17 cellular contexts compared by ENCODE assay signal in genomic region chr3:71873093-71873611, GRCh38.
DNase-seq lines count a peak whose midpoint lies in the region; ATAC-seq, FAIRE-seq and TF ChIP-seq lines count a peak whose summit lies in the region.
"Had no signal": no experiment of that assay in that cellular context is flagged by ENCODE, and none has a peak within 500 bp of the region (broad histone marks: within the 10 kb centered on the region; RNA-seq: fewer than 3 reads in every experiment).

No MANE protein-coding gene starts in this region.

- H3K4me3 ChIP-seq in mammary epithelial cell (replicated peaks in 1 of 3; ENCODE audit: insufficient read depth in 1 of 3, low read depth in 2 of 3, low read length in 3 of 3) = peak overlapping the region in 1 of 3 experiments; percentile 7
- H3K4me3 ChIP-seq in esophagus muscularis mucosa = no peak overlapping the region
- H3K4me3 ChIP-seq in thyroid gland (replicated peaks in 1 of 3) = no peak overlapping the region
- H3K4me3 ChIP-seq in pancreas = no peak overlapping the region
- H3K4me3 ChIP-seq: SJCRH30 had no signal

- no peak overlapping the region for H3K4ac ChIP-seq in H9 (ENCODE audit: low read depth, low read length)

- no peak overlapping the region for H2AK5ac ChIP-seq in H9 (ENCODE audit: insufficient read length, low read length)

- H3K27me3 ChIP-seq in mammary epithelial cell (ENCODE audit: insufficient read depth, low read length) = peaks cover 4% of the 10 kb centered on the region
- no peaks in the 10 kb centered on the region for H3K27me3 ChIP-seq in H9 (ENCODE audit: insufficient read depth, low read length)
- peaks cover 0 to 3% (median 0%) of the 10 kb centered on the region in 4 donors for H3K27me3 ChIP-seq in esophagus muscularis mucosa
- H3K27me3 ChIP-seq in thyroid gland = no peaks in the 10 kb centered on the region
- no peaks in the 10 kb centered on the region for H3K27me3 ChIP-seq in pancreas
- H3K27me3 ChIP-seq: SJCRH30 had no signal

- TF ChIP-seq POLR2A in esophagus muscularis mucosa (IDR thresholded peaks at IDR 0.05; ENCODE audit: low read depth) (no peak), thyroid gland (IDR thresholded peaks at IDR 0.05) (no peak)

- H4K91ac ChIP-seq in H9 (ENCODE audit: insufficient read length, low read depth, low read length) = no peak overlapping the region

- intact Hi-C loops in mammary epithelial cell (cut with micrococcal nuclease) = loop anchor here (5.0 kb wide), 1 partner anchor 161 kb away; no protein-coding TSS in a partner anchor
- intact Hi-C loops in MCF 10A (cut with micrococcal nuclease) = no loop called here
- intact Hi-C loops in esophagus muscularis mucosa (cut with DNase I) = loop anchor here (10.0 kb wide), 1 partner anchor 392 kb away; no protein-coding TSS in a partner anchor
- intact Hi-C loops in thyroid gland (cut with DNase I) = loop anchor here (10.0 kb wide), 1 partner anchor 952 kb away; no protein-coding TSS in a partner anchor
- intact Hi-C loops in pancreas (cut with DNase I) = loop anchor here in 1 of 3 donors (10.0 kb wide), 1 partner anchor 158 kb away; no protein-coding TSS in a partner anchor

- H3K18ac ChIP-seq in H9 (ENCODE audit: insufficient read length, low read depth, low read length) = no peak overlapping the region

- CTCF ChIA-PET in mammary epithelial cell (lab: Charles Lee; ENCODE audit: low non-redundant PET) (no interaction called here), MCF 10A (lab: Yijun Ruan, JAX) (interaction anchor here (0.6 to 11.6 kb wide), 10 partner anchors 8 to 948 kb away, joined by 3 to 130 read pairs (median 4); no protein-coding TSS in a partner anchor)

- peak overlapping the region; percentile 60 for H3K4me2 ChIP-seq in mammary epithelial cell (ENCODE audit: insufficient read depth, low read depth, low read length)
- no peak overlapping the region for H3K4me2 ChIP-seq in H9 (ENCODE audit: insufficient read depth, insufficient read length, low read length)

- in situ Hi-C loops in mammary epithelial cell (cut with MboI; ENCODE audit: low sequenced_read_pairs in 2 of 2) = loop anchor here in 1 of 2 donors (25.0 kb wide), 1 partner anchor 161 kb away; no protein-coding TSS in a partner anchor

- H2BK5ac ChIP-seq in H9 (ENCODE audit: insufficient read length, low read length) = no peak overlapping the region

- no peak overlapping the region for H3T11ph ChIP-seq in H9 (ENCODE audit: low read length)

- no peak overlapping the region for H2BK15ac ChIP-seq in H9 (ENCODE audit: low read depth, low read length)

- H3K27me3 Mint-ChIP-seq in MCF 10A (ENCODE audit: insufficient read depth, unreplicated experiment) (peaks cover 22% of the 10 kb centered on the region), H9 (ENCODE audit: low read depth) (no peaks in the 10 kb centered on the region)

- H3K27ac Mint-ChIP-seq in MCF 10A (ENCODE audit: low read depth, unreplicated experiment) (no peak overlapping the region), H9 (no peak overlapping the region)

- no peak for TF ChIP-seq CTCF in mammary epithelial cell (conservative IDR thresholded peaks at IDR 0.05 in 1 of 2, IDR thresholded peaks at IDR 0.05 in 1 of 2; ENCODE audit: extremely low read depth in 1 of 2, insufficient read depth in 1 of 2, low read depth in 1 of 2, low read length in 2 of 2)
- no peak for TF ChIP-seq CTCF in MCF 10A (IDR thresholded peaks at IDR 0.05; ENCODE audit: unreplicated experiment)
- no peak for TF ChIP-seq CTCF in H9 (conservative IDR thresholded peaks at IDR 0.05)
- no peak for TF ChIP-seq CTCF in esophagus muscularis mucosa (IDR thresholded peaks at IDR 0.05)
- no peak for TF ChIP-seq CTCF in thyroid gland (IDR thresholded peaks at IDR 0.05)
- no peak for TF ChIP-seq CTCF in pancreas (IDR thresholded peaks at IDR 0.05)

- H3K9me3 ChIP-seq in mammary epithelial cell (replicated peaks; ENCODE audit: insufficient read depth, low read length) (no peaks in the 10 kb centered on the region), H9 (ENCODE audit: control insufficient read depth, low read depth, low read length) (no peaks in the 10 kb centered on the region), esophagus muscularis mucosa (no peaks in the 10 kb centered on the region), thyroid gland (no peaks in the 10 kb centered on the region), pancreas (no peaks in the 10 kb centered on the region)
- H3K9me3 ChIP-seq: SJCRH30 had no signal

- H3K23ac ChIP-seq in H9 (ENCODE audit: insufficient read length, low read depth, low read length) = no peak overlapping the region

- H3K56ac ChIP-seq in H9 (ENCODE audit: insufficient read length, low read depth, low read length) = no peak overlapping the region

- BruUV-seq in mammary epithelial cell (replicated peaks; lab: Mats Ljungman, UMichigan) (TSS peak; percentile 99), MCF 10A (replicated peaks; lab: Mats Ljungman, UMichigan) (no TSS peak)

- no peak overlapping the region for H2BK20ac ChIP-seq in H9 (ENCODE audit: low read depth, low read length, poor library complexity, severe bottlenecking)

- 17% methylated on average over 9 of the region's 10 CpGs for WGBS in mammary epithelial cell (ENCODE audit: low coverage, missing lambda C conversion rate)
- no CpG with 5 or more reads among the region's 10 CpGs for WGBS in H9 (ENCODE audit: extremely low coverage, insufficient read length, low lambda C conversion rate)
- WGBS in esophagus muscularis mucosa = 84% methylated on average over 10 of the region's 10 CpGs
- 40 to 48% methylated on average over 9 to 10 of the region's 10 CpGs for WGBS in thyroid gland, 2 donors
- WGBS in pancreas, 2 donors = 69 to 79% methylated on average over 9 to 10 of the region's 10 CpGs

- H4K5ac ChIP-seq in H9 (ENCODE audit: insufficient read length, low read depth, low read length) = no peak overlapping the region

- H3K27ac ChIP-seq in mammary epithelial cell (ENCODE audit: insufficient read depth, low read depth, low read length) (no peak overlapping the region), H9 (ENCODE audit: insufficient read length, low read depth, low read length) (no peak overlapping the region), esophagus muscularis mucosa (replicated peaks in 1 of 4) (no peak overlapping the region), thyroid gland (peak overlapping the region; percentile 4 to 52 (median 12)), pancreas (no peak overlapping the region)
- H3K27ac ChIP-seq: SJCRH30 had no signal

- no peak overlapping the region for H2BK12ac ChIP-seq in H9 (ENCODE audit: insufficient read length, low read depth, low read length)

- no peak for DNase-seq in mammary epithelial cell
- DNase-seq in MCF 10A (ENCODE audit: unreplicated experiment) = no peak
- DNase-seq in H9 = peak; percentile 41
- DNase-seq in esophagus muscularis mucosa (ENCODE audit: extremely low spot score) = peak; percentile 37
- DNase-seq in thyroid gland = peak; percentile 56 to 57
- no peak for DNase-seq in NCI-H510A treated with DMSO at 0.1 percent for 48 hours (lab: John Stamatoyannopoulos, UW)
- no peak for DNase-seq in pancreas
- DNase-seq: Karpas-422, left ventricle myocardium superior, NCI-H1092 treated with DMSO at 0.1 percent for 48 hours, NCI-H2081 treated with DMSO at 0.1 percent for 48 hours, NCI-H526 treated with DMSO at 0.1 percent for 48 hours, SJCRH30 had no signal

- POLR2A ChIA-PET in MCF 10A (lab: Yijun Ruan, JAX) = no interaction called here

- H2AFZ ChIP-seq in mammary epithelial cell (ENCODE audit: low read depth, low read length) (peak overlapping the region; percentile 47), H9 (ENCODE audit: low read length) (no peak overlapping the region)

- no peaks in the 10 kb centered on the region for H3K79me2 ChIP-seq in mammary epithelial cell (ENCODE audit: insufficient read depth, low read length)
- H3K79me2 ChIP-seq in H9 (ENCODE audit: insufficient read depth, low read length) = no peaks in the 10 kb centered on the region

- dilution Hi-C loops in mammary epithelial cell (cut with HindIII; ENCODE audit: low sequenced_read_pairs) = no loop called here

- peaks cover 3% of the 10 kb centered on the region for H3K9me3 Mint-ChIP-seq in MCF 10A (ENCODE audit: unreplicated experiment)
- H3K9me3 Mint-ChIP-seq in H9 = peaks cover 0 to 1% of the 10 kb centered on the region in 2 experiments; a peak in 2 of 5 replicates
- H3K9me3 Mint-ChIP-seq: T-helper 2 cell treated with Interferon-gamma antibody and Interleukin-4, amounts not matched to agents 5 μg/mL and 100 μg/mL, for 36 hours had no signal

- H4K20me1 ChIP-seq in mammary epithelial cell (ENCODE audit: insufficient read depth, low read length) = no peaks in the 10 kb centered on the region
- no peaks in the 10 kb centered on the region for H4K20me1 ChIP-seq in H9 (ENCODE audit: control insufficient read depth, insufficient read depth, insufficient read length)

- no peaks in the 10 kb centered on the region for H3K79me1 ChIP-seq in H9 (ENCODE audit: insufficient read depth, low read depth, low read length, poor library complexity, severe bottlenecking)

- H3K36me3 Mint-ChIP-seq in MCF 10A (ENCODE audit: insufficient read depth, unreplicated experiment) (no peaks in the 10 kb centered on the region), H9 (ENCODE audit: insufficient read depth in 1 of 3, low read depth in 3 of 3) (no peaks in the 10 kb centered on the region; a peak in 1 of 7 replicates)

- H3K4me3 Mint-ChIP-seq in MCF 10A (ENCODE audit: unreplicated experiment) (no peak overlapping the region), H9 (no peak overlapping the region)

- H4K8ac ChIP-seq in H9 (replicated peaks; ENCODE audit: insufficient read length, low read depth, low read length) = no peak overlapping the region

- H3K4me1 Mint-ChIP-seq in MCF 10A (ENCODE audit: insufficient read depth, unreplicated experiment) (no peaks in the 10 kb centered on the region), H9 (peaks cover 38 to 46% of the 10 kb centered on the region in 2 experiments)

- H3K14ac ChIP-seq in H9 (ENCODE audit: insufficient read depth, low read length) = no peak overlapping the region

- H2BK120ac ChIP-seq in H9 (ENCODE audit: low read depth, low read length, poor library complexity, severe bottlenecking) = no peak overlapping the region

- FAIRE-seq in pancreas (lab: Jason Lieb, UNC) = no peak

- no peak for TF ChIP-seq EP300 in esophagus muscularis mucosa (IDR thresholded peaks at IDR 0.05)

- ATAC-seq in HG02938 (IDR thresholded peaks at IDR 0.05; ENCODE audit: unreplicated experiment) (no peak), pancreas (no peak)
- ATAC-seq: activated CD4-positive, CD25-positive, alpha-beta regulatory T cell treated with anti-CD3 and anti-CD28 coated beads, Interleukin-2, amount 50 U/mL, for 24 hours; left ventricle myocardium superior; sciatic nerve had no signal

- no peaks in the 10 kb centered on the region for H3K23me2 ChIP-seq in H9 (ENCODE audit: insufficient read length, low read depth, low read length, poor library complexity, severe bottlenecking)

- H3K9ac ChIP-seq in mammary epithelial cell (ENCODE audit: insufficient read depth, low read length) (no peak overlapping the region), H9 (ENCODE audit: extremely low read depth, insufficient read length, low read length) (no peak overlapping the region)

- no peaks in the 10 kb centered on the region for H3K36me3 ChIP-seq in mammary epithelial cell (ENCODE audit: insufficient read depth, low read length)
- H3K36me3 ChIP-seq in esophagus muscularis mucosa = no peaks in the 10 kb centered on the region
- no peaks in the 10 kb centered on the region for H3K36me3 ChIP-seq in thyroid gland
- H3K36me3 ChIP-seq in pancreas = no peaks in the 10 kb centered on the region
- H3K36me3 ChIP-seq: SJCRH30 had no signal

- H3K4me1 ChIP-seq in mammary epithelial cell (ENCODE audit: insufficient read depth, low read length) = no peaks in the 10 kb centered on the region
- peaks cover 6% of the 10 kb centered on the region for H3K4me1 ChIP-seq in H9 (ENCODE audit: insufficient read depth, low read length)
- peaks cover 0 to 18% (median 11%) of the 10 kb centered on the region in 4 donors for H3K4me1 ChIP-seq in esophagus muscularis mucosa
- H3K4me1 ChIP-seq in thyroid gland = peaks cover 0 to 7% of the 10 kb centered on the region in 2 donors
- no peaks in the 10 kb centered on the region for H3K4me1 ChIP-seq in pancreas
- H3K4me1 ChIP-seq: SJCRH30 had no signal

Comparison
In these comparisons a context has a peak if more than half of its experiments do, and no peak if none do; other contexts are left out.
1. DNase-seq: peak in H9 (single experiment), esophagus muscularis mucosa (single experiment) and thyroid gland (2 of 2); none in mammary epithelial cell (single experiment), MCF 10A (single experiment), NCI-H510A treated with DMSO at 0.1 percent for 48 hours (single experiment) and pancreas (0 of 6).
2. H3K27ac ChIP-seq: peak in thyroid gland (3 of 3); none in mammary epithelial cell (single experiment), H9 (single experiment), esophagus muscularis mucosa (0 of 4) and pancreas (0 of 4).